18 cellular contexts compared by ENCODE assay signal in the genomic region with DNA sequence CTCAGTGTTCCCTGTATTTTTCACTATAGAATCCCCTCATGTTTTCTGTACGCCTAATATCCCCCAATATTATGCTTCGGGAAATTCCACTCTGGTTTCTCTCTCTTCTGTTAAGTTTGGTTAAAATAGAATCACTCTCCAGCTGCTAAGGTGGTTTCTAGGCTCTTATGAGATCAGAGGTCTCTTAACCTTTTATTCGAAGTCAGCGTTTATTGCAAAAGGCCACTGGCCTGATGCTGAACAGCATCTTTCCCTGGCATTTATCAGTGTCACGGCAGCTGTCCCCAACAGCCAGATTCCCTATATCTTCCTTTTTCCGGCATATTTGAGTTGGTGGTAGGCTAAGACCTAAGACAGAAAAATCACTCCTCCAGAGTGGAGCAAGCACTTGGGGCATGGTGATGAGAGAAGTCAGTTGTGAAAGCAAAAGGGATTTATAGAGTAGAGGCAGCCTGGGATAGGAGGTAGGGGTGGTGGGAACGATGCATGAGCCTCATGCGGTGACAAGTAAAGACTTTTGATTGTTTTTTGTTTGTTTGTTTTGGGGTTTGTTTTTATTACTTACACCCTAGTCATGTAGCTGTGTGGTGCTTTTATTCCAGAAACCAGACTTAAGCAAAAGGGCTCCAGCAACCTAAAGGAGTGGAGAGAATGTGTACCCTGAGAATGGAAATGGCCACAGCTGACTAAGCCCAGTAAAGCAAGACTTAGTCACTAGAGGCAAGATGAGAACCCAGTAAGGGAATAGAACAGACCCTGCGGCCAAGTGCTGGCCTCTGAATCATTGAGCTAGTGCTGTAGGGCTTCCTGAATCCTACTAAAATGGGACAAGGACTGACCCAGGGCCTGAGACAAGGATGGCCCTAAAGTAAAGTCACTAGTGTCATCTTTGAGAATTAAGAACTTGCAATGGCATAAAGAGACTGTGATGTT.
DNase-seq lines count a peak whose midpoint lies in the region; ATAC-seq, FAIRE-seq and TF ChIP-seq lines count a peak whose summit lies in the region.
"Had no signal": no experiment of that assay in that cellular context is flagged by ENCODE, and none has a peak within 500 bp of the region (broad histone marks: within the 10 kb centered on the region; RNA-seq: fewer than 3 reads in every experiment).

No MANE protein-coding gene starts in this region.

- no peak for ATAC-seq in HepG2
- ATAC-seq in right lobe of liver = no peak
- peak; percentile 78 for ATAC-seq in SK-N-SH treated with all-trans-retinoic acid at 6 μM for 48 hours
- ATAC-seq in HG03095 (IDR thresholded peaks at IDR 0.05; ENCODE audit: unreplicated experiment) = no peak

- H3K36me3 ChIP-seq in HepG2 (replicated peaks in 1 of 2; ENCODE audit: control insufficient read depth in 1 of 2, insufficient read depth in 2 of 2, low read length in 2 of 2) (no peaks in the 10 kb centered on the region), right lobe of liver (no peaks in the 10 kb centered on the region), suprapubic skin (no peaks in the 10 kb centered on the region), transverse colon (no peaks in the 10 kb centered on the region)
- H3K36me3 ChIP-seq: esophagus muscularis mucosa, sigmoid colon had no signal

- H3K4me1 ChIP-seq in HepG2 (ENCODE audit: insufficient read depth, low read length) (no peaks in the 10 kb centered on the region), right lobe of liver (no peaks in the 10 kb centered on the region), suprapubic skin (no peaks in the 10 kb centered on the region), transverse colon (no peaks in the 10 kb centered on the region)
- H3K4me1 ChIP-seq: esophagus muscularis mucosa had no signal

- H4K20me1 ChIP-seq in HepG2 (ENCODE audit: insufficient read depth, low read length) = no peaks in the 10 kb centered on the region

- H3K27me3 ChIP-seq in HepG2 (ENCODE audit: control insufficient read depth in 1 of 2, insufficient read depth in 2 of 2, low read length in 2 of 2) (peaks cover 0 to 13% of the 10 kb centered on the region in 2 experiments; a peak in 2 of 5 replicates), right lobe of liver (no peaks in the 10 kb centered on the region), suprapubic skin (no peaks in the 10 kb centered on the region), transverse colon (no peaks in the 10 kb centered on the region)
- H3K27me3 ChIP-seq: esophagus muscularis mucosa, sigmoid colon had no signal

- CTCF ChIA-PET in HepG2 (lab: Yijun Ruan, JAX; ENCODE audit: low intra/inter-chr PET ratio, low total read pairs) = no interaction called here

- H3K4me3 ChIP-seq in HepG2 (replicated peaks in 1 of 3; ENCODE audit: insufficient read depth in 1 of 3, low read depth in 2 of 3, low read length in 3 of 3) (no peak overlapping the region), right lobe of liver (no peak overlapping the region), fibroblast of mammary gland (ENCODE audit: control insufficient read depth, low read depth, low read length) (no peak overlapping the region), suprapubic skin (no peak overlapping the region), transverse colon (no peak overlapping the region)
- H3K4me3 ChIP-seq: esophagus muscularis mucosa, sigmoid colon had no signal

- TF ChIP-seq RAD21 in HepG2 (CRISPR knock-in tag; IDR thresholded peaks at IDR 0.05) = no peak

- in situ Hi-C loops in HepG2 (cut with HindIII; ENCODE audit: extremely low pct_ligation_motif_present, low pct_unique_long_range_greater_than_20kb) (no loop called here), transverse colon (cut with MboI; ENCODE audit: low pct_ligation_motif_present in 1 of 4, low pct_unique_long_range_greater_than_20kb in 1 of 4, low sequenced_read_pairs in 3 of 4) (no loop called here)

- H3K9ac ChIP-seq in HepG2 (ENCODE audit: insufficient read depth, low read depth, low read length) = no peak overlapping the region

- DNase-seq in HepG2 (ENCODE audit: low spot score) = no peak
- no peak for DNase-seq in right lobe of liver
- peak; percentile 86 for DNase-seq in fibroblast of mammary gland (ENCODE audit: low read depth)
- no peak for DNase-seq in erythroblast (lab: John Stamatoyannopoulos, UW)
- no peak for DNase-seq in suprapubic skin (ENCODE audit: low spot score in 2 of 2)
- no peak for DNase-seq in transverse colon
- DNase-seq: activated B cell treated with CpG ODN at 0.5 μM for 24 hours; activated CD8-positive, alpha-beta memory T cell treated with anti-CD3 and anti-CD28 coated beads, Interleukin-2, amount 50 U/mL, for 4 hours; activated naive CD4-positive, alpha-beta T cell treated with anti-CD3 and anti-CD28 coated beads, Interleukin-2, amount 50 U/mL, for 16 hours; mesendoderm; NCI-H1417 treated with DMSO at 0.1 percent for 48 hours; NCI-H345; sigmoid colon; stimulated activated naive CD4-positive, alpha-beta T cell treated with Interleukin-2 at 50 U/mL for 16 hours had no signal

- H3K9me3 ChIP-seq in HepG2 (ENCODE audit: low read length) (no peaks in the 10 kb centered on the region), right lobe of liver (no peaks in the 10 kb centered on the region), suprapubic skin (no peaks in the 10 kb centered on the region), transverse colon (no peaks in the 10 kb centered on the region)
- H3K9me3 ChIP-seq: esophagus muscularis mucosa, sigmoid colon had no signal

- intact Hi-C loops in HepG2 (cut with micrococcal nuclease; ENCODE audit: unreplicated experiment) (no loop called here), right lobe of liver (cut with DNase I) (no loop called here), transverse colon (cut with DNase I; ENCODE audit: low total_unique reads) (no loop called here)

- no peaks in the 10 kb centered on the region for H3K79me2 ChIP-seq in HepG2 (ENCODE audit: insufficient read depth, low read length)

- TF ChIP-seq CTCF in HepG2 (CRISPR knock-in tag; IDR thresholded peaks at IDR 0.05) = no peak
- no peak for TF ChIP-seq CTCF in right lobe of liver (IDR thresholded peaks at IDR 0.05)
- no peak for TF ChIP-seq CTCF in fibroblast of mammary gland (conservative IDR thresholded peaks at IDR 0.05; ENCODE audit: control insufficient read depth, insufficient read depth, low read depth, low read length)
- no peak for TF ChIP-seq CTCF in suprapubic skin (IDR thresholded peaks at IDR 0.05)
- no peak for TF ChIP-seq CTCF in transverse colon (IDR thresholded peaks at IDR 0.05)

- WGBS in HepG2 (ENCODE audit: low lambda C conversion rate) = 9% methylated on average over 9 of the region's 9 CpGs
- WGBS in right lobe of liver (ENCODE audit: insufficient coverage, low coverage, low lambda C conversion rate, missing lambda C conversion rate) = 62% methylated on average over 9 of the region's 9 CpGs
- WGBS in suprapubic skin = 87% methylated on average over 9 of the region's 9 CpGs
- 82% methylated on average over 8 to 9 of the region's 9 CpGs for WGBS in transverse colon (ENCODE audit: low coverage in 1 of 2), 2 donors

- TF ChIP-seq POLR2A in HepG2 (IDR thresholded peaks at IDR 0.05; ENCODE audit: insufficient read depth in 1 of 2, low read depth in 2 of 2, low read length in 2 of 2) = no peak
- no peak for TF ChIP-seq POLR2A in right lobe of liver (IDR thresholded peaks at IDR 0.05)
- no peak for TF ChIP-seq POLR2A in erythroblast (IDR thresholded peaks at IDR 0.05; ENCODE audit: low read length)
- TF ChIP-seq POLR2A in suprapubic skin (IDR thresholded peaks at IDR 0.05) = no peak
- no peak for TF ChIP-seq POLR2A in transverse colon (IDR thresholded peaks at IDR 0.05)

- no peak overlapping the region for H3K4me2 ChIP-seq in HepG2 (ENCODE audit: low read depth, low read length)

- no peak for FAIRE-seq in HepG2 (lab: Jason Lieb, UNC)
- FAIRE-seq: A204.1 had no signal

- H3K27ac ChIP-seq in HepG2 (ENCODE audit: extremely low read length, insufficient read depth, low read length) (no peak overlapping the region), right lobe of liver (no peak overlapping the region), suprapubic skin (no peak overlapping the region), transverse colon (no peak overlapping the region)
- H3K27ac ChIP-seq: esophagus muscularis mucosa, sigmoid colon had no signal

- H2AFZ ChIP-seq in HepG2 (ENCODE audit: low read length) = no peak overlapping the region

- TF ChIP-seq EP300 in HepG2 (IDR thresholded peaks at IDR 0.05; ENCODE audit: low read depth in 2 of 2, low read length in 2 of 2) (no peak), HepG2 (CRISPR knock-in tag; IDR thresholded peaks at IDR 0.05; ENCODE audit: borderline replicate concordance) (no peak), suprapubic skin (IDR thresholded peaks at IDR 0.05) (no peak), transverse colon (IDR thresholded peaks at IDR 0.05; ENCODE audit: low read depth) (no peak)

- BruUV-seq in HepG2 (replicated peaks; lab: Mats Ljungman, UMichigan) = no TSS peak

- POLR2A ChIA-PET in HepG2 (lab: Yijun Ruan, JAX) = no interaction called here

TF ChIP-seq in HepG2, 621 proteins besides CTCF, POLR2A, EP300 and RAD21 (continues in another document):
- peak; percentile 68 to 71 for TF ChIP-seq MAFK (conservative IDR thresholded peaks at IDR 0.05 in 1 of 2, IDR thresholded peaks at IDR 0.05 in 1 of 2; ENCODE audit: low read length in 2 of 2)
- TF ChIP-seq, protein P1, sequence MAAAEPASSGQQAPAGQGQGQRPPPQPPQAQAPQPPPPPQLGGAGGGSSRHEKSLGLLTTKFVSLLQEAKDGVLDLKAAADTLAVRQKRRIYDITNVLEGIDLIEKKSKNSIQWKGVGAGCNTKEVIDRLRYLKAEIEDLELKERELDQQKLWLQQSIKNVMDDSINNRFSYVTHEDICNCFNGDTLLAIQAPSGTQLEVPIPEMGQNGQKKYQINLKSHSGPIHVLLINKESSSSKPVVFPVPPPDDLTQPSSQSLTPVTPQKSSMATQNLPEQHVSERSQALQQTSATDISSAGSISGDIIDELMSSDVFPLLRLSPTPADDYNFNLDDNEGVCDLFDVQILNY (CRISPR knock-in tag; conservative IDR thresholded peaks at IDR 0.05) = no peak

TF ChIP-seq in SK-N-SH treated with all-trans-retinoic acid at 6 μM for 48 hours, 23 proteins besides CTCF, POLR2A, EP300 and RAD21 (continues in another document):
- TF ChIP-seq GLIS3 (CRISPR knock-in tag; IDR thresholded peaks at IDR 0.05) (no peak), BACH2 (CRISPR knock-in tag; IDR thresholded peaks at IDR 0.05; ENCODE audit: borderline replicate concordance) (no peak), TCF4 (CRISPR knock-in tag; IDR thresholded peaks at IDR 0.05; ENCODE audit: borderline replicate concordance) (no peak), ZFP3 (CRISPR knock-in tag; IDR thresholded peaks at IDR 0.05) (no peak)
